ENCODE assay signal across 1 cellular context in genomic region chr3:133747907-133748639, GRCh38.
TF ChIP-seq lines count a peak whose summit lies in the region.

No MANE protein-coding gene starts in this region.

TF ChIP-seq in K562, 482 proteins besides CTCF, POLR2A, EP300 and RAD21 (continued from another document and continues in another):
- TF ChIP-seq ZMIZ1 (IDR thresholded peaks at IDR 0.05; ENCODE audit: low read depth in 2 of 2, low read length in 2 of 2), result peak in 1 of 2 experiments; percentile 52; a peak in 1 of 4 replicates
- TF ChIP-seq ZNF253 (CRISPR knock-in tag; conservative IDR thresholded peaks at IDR 0.05), result no peak
- TF ChIP-seq MAX (CRISPR knock-in tag; IDR thresholded peaks at IDR 0.05), result peak; percentile 55
- TF ChIP-seq, protein P1, sequence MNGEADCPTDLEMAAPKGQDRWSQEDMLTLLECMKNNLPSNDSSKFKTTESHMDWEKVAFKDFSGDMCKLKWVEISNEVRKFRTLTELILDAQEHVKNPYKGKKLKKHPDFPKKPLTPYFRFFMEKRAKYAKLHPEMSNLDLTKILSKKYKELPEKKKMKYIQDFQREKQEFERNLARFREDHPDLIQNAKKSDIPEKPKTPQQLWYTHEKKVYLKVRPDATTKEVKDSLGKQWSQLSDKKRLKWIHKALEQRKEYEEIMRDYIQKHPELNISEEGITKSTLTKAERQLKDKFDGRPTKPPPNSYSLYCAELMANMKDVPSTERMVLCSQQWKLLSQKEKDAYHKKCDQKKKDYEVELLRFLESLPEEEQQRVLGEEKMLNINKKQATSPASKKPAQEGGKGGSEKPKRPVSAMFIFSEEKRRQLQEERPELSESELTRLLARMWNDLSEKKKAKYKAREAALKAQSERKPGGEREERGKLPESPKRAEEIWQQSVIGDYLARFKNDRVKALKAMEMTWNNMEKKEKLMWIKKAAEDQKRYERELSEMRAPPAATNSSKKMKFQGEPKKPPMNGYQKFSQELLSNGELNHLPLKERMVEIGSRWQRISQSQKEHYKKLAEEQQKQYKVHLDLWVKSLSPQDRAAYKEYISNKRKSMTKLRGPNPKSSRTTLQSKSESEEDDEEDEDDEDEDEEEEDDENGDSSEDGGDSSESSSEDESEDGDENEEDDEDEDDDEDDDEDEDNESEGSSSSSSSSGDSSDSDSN (IDR thresholded peaks at IDR 0.05; ENCODE audit: borderline replicate concordance in 1 of 2, low read depth in 2 of 2, low read length in 2 of 2), result peak in 1 of 2 experiments; percentile 77; a peak in 1 of 4 replicates
- TF ChIP-seq, protein P2, sequence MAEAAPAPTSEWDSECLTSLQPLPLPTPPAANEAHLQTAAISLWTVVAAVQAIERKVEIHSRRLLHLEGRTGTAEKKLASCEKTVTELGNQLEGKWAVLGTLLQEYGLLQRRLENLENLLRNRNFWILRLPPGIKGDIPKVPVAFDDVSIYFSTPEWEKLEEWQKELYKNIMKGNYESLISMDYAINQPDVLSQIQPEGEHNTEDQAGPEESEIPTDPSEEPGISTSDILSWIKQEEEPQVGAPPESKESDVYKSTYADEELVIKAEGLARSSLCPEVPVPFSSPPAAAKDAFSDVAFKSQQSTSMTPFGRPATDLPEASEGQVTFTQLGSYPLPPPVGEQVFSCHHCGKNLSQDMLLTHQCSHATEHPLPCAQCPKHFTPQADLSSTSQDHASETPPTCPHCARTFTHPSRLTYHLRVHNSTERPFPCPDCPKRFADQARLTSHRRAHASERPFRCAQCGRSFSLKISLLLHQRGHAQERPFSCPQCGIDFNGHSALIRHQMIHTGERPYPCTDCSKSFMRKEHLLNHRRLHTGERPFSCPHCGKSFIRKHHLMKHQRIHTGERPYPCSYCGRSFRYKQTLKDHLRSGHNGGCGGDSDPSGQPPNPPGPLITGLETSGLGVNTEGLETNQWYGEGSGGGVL (CRISPR knock-in tag; IDR thresholded peaks at IDR 0.05), result no peak
- TF ChIP-seq TCF7 (IDR thresholded peaks at IDR 0.05; ENCODE audit: borderline replicate concordance), result no peak
- no peak for TF ChIP-seq GABPB2 (CRISPR knock-in tag; conservative IDR thresholded peaks at IDR 0.05)
- no peak for TF ChIP-seq SP1 (CRISPR knock-in tag; IDR thresholded peaks at IDR 0.05)
- TF ChIP-seq RBM25 (IDR thresholded peaks at IDR 0.05; ENCODE audit: low read depth, low read length, severe bottlenecking), result no peak
- TF ChIP-seq U2AF1 (optimal IDR thresholded peaks at IDR 0.05; ENCODE audit: low read depth, low read length), result no peak
- no peak for TF ChIP-seq MEF2A (IDR thresholded peaks at IDR 0.05; ENCODE audit: control insufficient read depth, low read depth, low read length)
- peak; percentile 70 for TF ChIP-seq CCNT2 (IDR thresholded peaks at IDR 0.05; ENCODE audit: borderline replicate concordance, extremely low read depth, insufficient read length, low read depth, low read length)
- TF ChIP-seq ZNF174 (CRISPR knock-in tag; IDR thresholded peaks at IDR 0.05), result no peak
- TF ChIP-seq CTBP1 (IDR thresholded peaks at IDR 0.05; ENCODE audit: borderline replicate concordance), result peak; percentile 90
- 0 out of 2 replicates have a peak, but pooled peaks have one; percentile 32 for TF ChIP-seq TOE1 (IDR thresholded peaks at IDR 0.05; ENCODE audit: borderline replicate concordance)
- TF ChIP-seq TOE1 (CRISPR knock-in tag; IDR thresholded peaks at IDR 0.05; ENCODE audit: borderline replicate concordance, low read depth), result no peak
- TF ChIP-seq, protein P3, sequence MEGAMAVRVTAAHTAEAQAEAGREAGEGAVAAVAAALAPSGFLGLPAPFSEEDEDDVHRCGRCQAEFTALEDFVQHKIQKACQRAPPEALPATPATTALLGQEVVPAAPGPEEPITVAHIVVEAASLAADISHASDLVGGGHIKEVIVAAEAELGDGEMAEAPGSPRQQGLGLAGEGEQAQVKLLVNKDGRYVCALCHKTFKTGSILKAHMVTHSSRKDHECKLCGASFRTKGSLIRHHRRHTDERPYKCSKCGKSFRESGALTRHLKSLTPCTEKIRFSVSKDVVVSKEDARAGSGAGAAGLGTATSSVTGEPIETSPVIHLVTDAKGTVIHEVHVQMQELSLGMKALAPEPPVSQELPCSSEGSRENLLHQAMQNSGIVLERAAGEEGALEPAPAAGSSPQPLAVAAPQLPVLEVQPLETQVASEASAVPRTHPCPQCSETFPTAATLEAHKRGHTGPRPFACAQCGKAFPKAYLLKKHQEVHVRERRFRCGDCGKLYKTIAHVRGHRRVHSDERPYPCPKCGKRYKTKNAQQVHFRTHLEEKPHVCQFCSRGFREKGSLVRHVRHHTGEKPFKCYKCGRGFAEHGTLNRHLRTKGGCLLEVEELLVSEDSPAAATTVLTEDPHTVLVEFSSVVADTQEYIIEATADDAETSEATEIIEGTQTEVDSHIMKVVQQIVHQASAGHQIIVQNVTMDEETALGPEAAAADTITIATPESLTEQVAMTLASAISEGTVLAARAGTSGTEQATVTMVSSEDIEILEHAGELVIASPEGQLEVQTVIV (CRISPR knock-in tag; IDR thresholded peaks at IDR 0.05; ENCODE audit: borderline replicate concordance), result no peak
- TF ChIP-seq HDAC2 (IDR thresholded peaks at IDR 0.05), result peak; percentile 68
- no peak for TF ChIP-seq SLC30A9 (CRISPR knock-in tag; IDR thresholded peaks at IDR 0.05)
- TF ChIP-seq PYGO2 (tag; IDR thresholded peaks at IDR 0.05), result no peak
- peak; percentile 57; the same call in 1 of the 2 replicates for TF ChIP-seq KLF16 (IDR thresholded peaks at IDR 0.05)
- TF ChIP-seq MYC (IDR thresholded peaks at IDR 0.05; ENCODE audit: low read depth, low read length), result peak; percentile 60; the same call in 1 of the 2 replicates
- no peak for TF ChIP-seq MYC (CRISPR knock-in tag; IDR thresholded peaks at IDR 0.05; ENCODE audit: borderline replicate concordance, low read depth)
- no peak for TF ChIP-seq HDGF (IDR thresholded peaks at IDR 0.05)
- TF ChIP-seq BCOR (IDR thresholded peaks at IDR 0.05), result 0 out of 2 replicates have a peak, but pooled peaks have one; percentile 10
- no peak for TF ChIP-seq GATAD2A (IDR thresholded peaks at IDR 0.05)
- TF ChIP-seq MYNN (IDR thresholded peaks at IDR 0.05), result no peak
- TF ChIP-seq MYNN (CRISPR knock-in tag; IDR thresholded peaks at IDR 0.05), result no peak
- no peak for TF ChIP-seq ZNF717 (CRISPR knock-in tag; IDR thresholded peaks at IDR 0.05)
- TF ChIP-seq CEBPG (CRISPR knock-in tag; IDR thresholded peaks at IDR 0.05), result peak; percentile 88
- TF ChIP-seq CEBPG (tag; conservative IDR thresholded peaks at IDR 0.05 in 1 of 2, IDR thresholded peaks at IDR 0.05 in 1 of 2), result peak; percentile 39 to 78; a peak in 3 of 4 replicates
- TF ChIP-seq ZBTB9 (CRISPR knock-in tag; IDR thresholded peaks at IDR 0.05), result no peak
- TF ChIP-seq SMARCE1 (IDR thresholded peaks at IDR 0.05), result 0 out of 2 replicates have a peak, but pooled peaks have one; percentile 71
- peak in 1 of 2 experiments; percentile 9 for TF ChIP-seq E2F6 (IDR thresholded peaks at IDR 0.05; ENCODE audit: borderline replicate concordance in 1 of 2, extremely low read depth in 1 of 2, insufficient read depth in 1 of 2, insufficient read length in 1 of 2, low read depth in 1 of 2, low read length in 1 of 2, poor library complexity in 1 of 2, severe bottlenecking in 1 of 2)
- no peak for TF ChIP-seq FOXP4 (CRISPR knock-in tag; IDR thresholded peaks at IDR 0.05; ENCODE audit: borderline replicate concordance)
- TF ChIP-seq, protein P4, sequence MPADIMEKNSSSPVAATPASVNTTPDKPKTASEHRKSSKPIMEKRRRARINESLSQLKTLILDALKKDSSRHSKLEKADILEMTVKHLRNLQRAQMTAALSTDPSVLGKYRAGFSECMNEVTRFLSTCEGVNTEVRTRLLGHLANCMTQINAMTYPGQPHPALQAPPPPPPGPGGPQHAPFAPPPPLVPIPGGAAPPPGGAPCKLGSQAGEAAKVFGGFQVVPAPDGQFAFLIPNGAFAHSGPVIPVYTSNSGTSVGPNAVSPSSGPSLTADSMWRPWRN (IDR thresholded peaks at IDR 0.05; ENCODE audit: low read depth), result no peak
- TF ChIP-seq NEUROD1 (IDR thresholded peaks at IDR 0.05; ENCODE audit: borderline replicate concordance, low read depth, low read length, partially characterized antibody), result no peak
- no peak for TF ChIP-seq NFATC3 (IDR thresholded peaks at IDR 0.05)
- TF ChIP-seq CAMTA2 (CRISPR knock-in tag; conservative IDR thresholded peaks at IDR 0.05), result no peak
- TF ChIP-seq NFE2 (IDR thresholded peaks at IDR 0.05; ENCODE audit: low read depth), result no peak
- TF ChIP-seq ZNF232 (CRISPR knock-in tag; IDR thresholded peaks at IDR 0.05), result no peak
- peak; percentile 93 for TF ChIP-seq ARID1B (IDR thresholded peaks at IDR 0.05)
- TF ChIP-seq LEF1 (IDR thresholded peaks at IDR 0.05), result 0 out of 2 replicates have a peak, but pooled peaks have one; percentile 60
- TF ChIP-seq MAFK (IDR thresholded peaks at IDR 0.05; ENCODE audit: low read length), result no peak
- TF ChIP-seq, protein P5, sequence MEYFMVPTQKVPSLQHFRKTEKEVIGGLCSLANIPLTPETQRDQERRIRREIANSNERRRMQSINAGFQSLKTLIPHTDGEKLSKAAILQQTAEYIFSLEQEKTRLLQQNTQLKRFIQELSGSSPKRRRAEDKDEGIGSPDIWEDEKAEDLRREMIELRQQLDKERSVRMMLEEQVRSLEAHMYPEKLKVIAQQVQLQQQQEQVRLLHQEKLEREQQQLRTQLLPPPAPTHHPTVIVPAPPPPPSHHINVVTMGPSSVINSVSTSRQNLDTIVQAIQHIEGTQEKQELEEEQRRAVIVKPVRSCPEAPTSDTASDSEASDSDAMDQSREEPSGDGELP (CRISPR knock-in tag; IDR thresholded peaks at IDR 0.05; ENCODE audit: borderline replicate concordance), result peak; percentile 97
- TF ChIP-seq EHMT2 (IDR thresholded peaks at IDR 0.05), result 0 out of 2 replicates have a peak, but pooled peaks have one; percentile 6
- TF ChIP-seq, protein P6, sequence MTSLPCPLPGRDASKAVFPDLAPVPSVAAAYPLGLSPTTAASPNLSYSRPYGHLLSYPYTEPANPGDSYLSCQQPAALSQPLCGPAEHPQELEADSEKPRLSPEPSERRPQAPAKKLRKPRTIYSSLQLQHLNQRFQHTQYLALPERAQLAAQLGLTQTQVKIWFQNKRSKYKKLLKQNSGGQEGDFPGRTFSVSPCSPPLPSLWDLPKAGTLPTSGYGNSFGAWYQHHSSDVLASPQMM (CRISPR knock-in tag; IDR thresholded peaks at IDR 0.05), result no peak
- TF ChIP-seq, protein P7, sequence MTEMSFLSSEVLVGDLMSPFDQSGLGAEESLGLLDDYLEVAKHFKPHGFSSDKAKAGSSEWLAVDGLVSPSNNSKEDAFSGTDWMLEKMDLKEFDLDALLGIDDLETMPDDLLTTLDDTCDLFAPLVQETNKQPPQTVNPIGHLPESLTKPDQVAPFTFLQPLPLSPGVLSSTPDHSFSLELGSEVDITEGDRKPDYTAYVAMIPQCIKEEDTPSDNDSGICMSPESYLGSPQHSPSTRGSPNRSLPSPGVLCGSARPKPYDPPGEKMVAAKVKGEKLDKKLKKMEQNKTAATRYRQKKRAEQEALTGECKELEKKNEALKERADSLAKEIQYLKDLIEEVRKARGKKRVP (CRISPR knock-in tag; IDR thresholded peaks at IDR 0.05), result peak; percentile 52; the same call in 1 of the 2 replicates
